In genomic region chr3:50298836-50299637, GRCh38 we compare ENCODE assay signal across 8 cellular contexts. TPM values are rescaled to one million over a fixed set of nuclear protein-coding genes. Genes with fewer than 3 reads are reported as not detected.
DNase-seq lines count a peak whose midpoint lies in the region; ATAC-seq and TF ChIP-seq lines count a peak whose summit lies in the region.

TSS of gene HYAL3 (minus strand) at chr3:50299405. CDS start at chr3:50295602, 3,803 bp downstream.
TSS of gene NAA80 (minus strand) at chr3:50299405. CDS start at chr3:50297463, 1,942 bp downstream.

- H3K4me3 ChIP-seq in GM12875 (ENCODE audit: low read depth, low read length) (peak within 1 kb of the TSS; percentile 74), adrenal gland (peak within 1 kb of the TSS in 3 of 4 donors; percentile 22 to 59 (median 37)), heart right ventricle (peak within 1 kb of the TSS; percentile 52 to 82 (median 68)), urinary bladder (ENCODE audit: low read depth, low read length) (peak within 1 kb of the TSS; percentile 52)

- H3K36me3 Mint-ChIP-seq in T-cell (no peaks in the 10 kb centered on the region), progenitor cell of endocrine pancreas (ENCODE audit: insufficient read depth) (no peaks in the 10 kb centered on the region)

- peak; percentile 42 for TF ChIP-seq CTCF in GM12875 (IDR thresholded peaks at IDR 0.05; ENCODE audit: borderline replicate concordance, insufficient read depth, low read depth, low read length)
- peak; percentile 16 to 69 (median 48) for TF ChIP-seq CTCF in adrenal gland (IDR thresholded peaks at IDR 0.05)
- peak in 8 of 9 donors; percentile 16 to 52 (median 42) for TF ChIP-seq CTCF in heart right ventricle (IDR thresholded peaks at IDR 0.05)
- TF ChIP-seq CTCF in progenitor cell of endocrine pancreas (IDR thresholded peaks at IDR 0.05; ENCODE audit: unreplicated experiment): peak; percentile 45

- intact Hi-C loops in adrenal gland (cut with DNase I) (no loop called here), heart right ventricle (cut with DNase I) (no loop called here)

- DNase-seq in NCI-H1417 treated with DMSO at 0.1 percent for 48 hours (lab: John Stamatoyannopoulos, UW) (peak; percentile 69), T-cell (peak; percentile 97 to 100 (median 99)), adrenal gland (peak; percentile 99 to 100 (median 100)), heart right ventricle (peak; percentile 99 to 100), progenitor cell of endocrine pancreas (ENCODE audit: low spot score, unreplicated experiment) (peak; percentile 98)

- H3K9me3 ChIP-seq in adrenal gland (replicated peaks in 1 of 3): no peaks in the 10 kb centered on the region
- H3K9me3 ChIP-seq in heart right ventricle: no peaks in the 10 kb centered on the region

- H3K9me3 Mint-ChIP-seq in T-cell (no peaks in the 10 kb centered on the region), progenitor cell of endocrine pancreas (ENCODE audit: low read depth) (no peaks in the 10 kb centered on the region)

- peak; percentile 89 to 97 for TF ChIP-seq POLR2A in adrenal gland (IDR thresholded peaks at IDR 0.05)

- H3K27ac Mint-ChIP-seq in T-cell: peak within 1 kb of the TSS; percentile 98 to 100
- peak within 1 kb of the TSS; percentile 98 for H3K27ac Mint-ChIP-seq in progenitor cell of endocrine pancreas

- ATAC-seq in HG02798 (IDR thresholded peaks at IDR 0.05; ENCODE audit: poor library complexity, unreplicated experiment) (peak; percentile 91), T-cell (replicated peaks in 1 of 4) (peak; percentile 84 to 91 (median 90)), heart right ventricle (peak; percentile 86 to 91 (median 90))

- H3K4me3 Mint-ChIP-seq in T-cell: peak within 1 kb of the TSS; percentile 95 to 97 (median 96)
- peak within 1 kb of the TSS; percentile 90 for H3K4me3 Mint-ChIP-seq in progenitor cell of endocrine pancreas (ENCODE audit: low read depth)

- peak within 1 kb of the TSS; percentile 75 to 95 (median 93) for H3K27ac ChIP-seq in adrenal gland
- peak within 1 kb of the TSS; percentile 87 to 96 (median 95) for H3K27ac ChIP-seq in heart right ventricle
- H3K27ac ChIP-seq in urinary bladder (ENCODE audit: low read depth): peak within 1 kb of the TSS; percentile 82

- H3K27me3 Mint-ChIP-seq in T-cell (no peaks in the 10 kb centered on the region), progenitor cell of endocrine pancreas (no peaks in the 10 kb centered on the region)

- CTCF ChIA-PET in T-cell (lab: Charles Lee): interaction anchor here (0.5 to 1.8 kb wide), 14 partner anchors 18 to 1201 kb away, joined by 3 to 16 read pairs (median 6); partner anchors contain the start of genes CYB561D2 (in 1 of the 2), DCAF1 (in 1 of the 2), GNAI2 (in 1 of the 2) and NPRL2 (in 1 of the 2)

- no peaks in the 10 kb centered on the region for H3K36me3 ChIP-seq in adrenal gland (replicated peaks in 1 of 2)
- peaks cover 0 to 22% (median 0%) of the 10 kb centered on the region in 9 donors for H3K36me3 ChIP-seq in heart right ventricle
- no peaks in the 10 kb centered on the region for H3K36me3 ChIP-seq in urinary bladder (ENCODE audit: insufficient read depth)

- H3K4me1 ChIP-seq in adrenal gland (replicated peaks in 1 of 2) (peaks cover 26 to 48% of the 10 kb centered on the region in 2 donors), heart right ventricle (peaks cover 22 to 59% (median 52%) of the 10 kb centered on the region in 9 donors), urinary bladder (ENCODE audit: insufficient read depth) (no peaks in the 10 kb centered on the region)

- POLR2A ChIA-PET in T-cell (lab: Charles Lee): interaction anchor here in 1 of 2 donors (0.6 to 1.9 kb wide), 6 partner anchors 22 to 485 kb away, joined by 3 to 13 read pairs (median 4); partner anchors contain the start of genes GNAI2, RASSF1 and UBA7

- H3K27me3 ChIP-seq in adrenal gland (no peaks in the 10 kb centered on the region), heart right ventricle (no peaks in the 10 kb centered on the region)

- WGBS in adrenal gland, 4 donors: 0 to 1% (median 1%) methylated on average over 17 to 61 of the region's 61 CpGs
- WGBS in heart right ventricle, 2 donors: 0 to 1% methylated on average over 61 of the region's 61 CpGs
- WGBS in urinary bladder: under 1% methylated on average over 61 of the region's 61 CpGs

- H3K4me1 Mint-ChIP-seq in T-cell (peaks cover 25 to 33% (median 33%) of the 10 kb centered on the region in 3 donors), progenitor cell of endocrine pancreas (ENCODE audit: low read depth) (peaks cover 17% of the 10 kb centered on the region)

RNA-seq across cellular contexts. Expression of gene HYAL3, which starts in this region (rescaled TPM):
- 1 to 10 TPM; 2.6 to 6.2 (median 3.9) TPM for total RNA-seq in T-cell
- 1 to 10 TPM; 1.7 to 5.4 (median 3.4) TPM for total RNA-seq in adrenal gland
- polyA plus RNA-seq in adrenal gland: 1 to 10 TPM; 2.5 to 6.8 (median 3.2) TPM
- total RNA-seq in heart right ventricle: 1 to 10 TPM in 8 of 10 donors, under 1 TPM in 2; 0.80 to 3.0 (median 1.9) TPM
- polyA plus RNA-seq in heart right ventricle: 1 to 10 TPM; 2.0 to 2.8 TPM
- 3.2 and 3.6 TPM in 2 replicates for total RNA-seq in progenitor cell of endocrine pancreas
- 2.9 TPM for total RNA-seq in urinary bladder
- polyA plus RNA-seq in urinary bladder: 3.0 TPM

RNA-seq across cellular contexts. Expression of gene NAA80, which starts in this region (rescaled TPM):
- total RNA-seq in T-cell (10 to 100 TPM; 33.8 to 45.7 (median 43.9) TPM), adrenal gland (10 to 100 TPM in 6 of 8 donors, 1 to 10 TPM in 2; 9.8 to 17.9 (median 11.0) TPM), heart right ventricle (10 to 100 TPM in 1 of 10 donors, 1 to 10 TPM in 9; 7.7 to 11.1 (median 8.2) TPM), progenitor cell of endocrine pancreas (7.5 and 9.4 TPM in 2 replicates), urinary bladder (2.3 TPM)
- polyA plus RNA-seq in adrenal gland (10 to 100 TPM in 2 of 3 donors, 1 to 10 TPM in 1; 6.0 to 19.8 (median 14.0) TPM), heart right ventricle (10 to 100 TPM in 1 of 2 donors, 1 to 10 TPM in 1; 6.4 to 13.5 TPM), urinary bladder (12.0 TPM)

Comparison
In these comparisons a context has a peak if more than half of its experiments do, and no peak if none do; other contexts are left out.
1. Peak in every context shown above with its lines: DNase-seq, ATAC-seq, H3K4me3 ChIP-seq and H3K27ac ChIP-seq.